ENCODE assay signal across 1 cellular context in the genomic region with DNA sequence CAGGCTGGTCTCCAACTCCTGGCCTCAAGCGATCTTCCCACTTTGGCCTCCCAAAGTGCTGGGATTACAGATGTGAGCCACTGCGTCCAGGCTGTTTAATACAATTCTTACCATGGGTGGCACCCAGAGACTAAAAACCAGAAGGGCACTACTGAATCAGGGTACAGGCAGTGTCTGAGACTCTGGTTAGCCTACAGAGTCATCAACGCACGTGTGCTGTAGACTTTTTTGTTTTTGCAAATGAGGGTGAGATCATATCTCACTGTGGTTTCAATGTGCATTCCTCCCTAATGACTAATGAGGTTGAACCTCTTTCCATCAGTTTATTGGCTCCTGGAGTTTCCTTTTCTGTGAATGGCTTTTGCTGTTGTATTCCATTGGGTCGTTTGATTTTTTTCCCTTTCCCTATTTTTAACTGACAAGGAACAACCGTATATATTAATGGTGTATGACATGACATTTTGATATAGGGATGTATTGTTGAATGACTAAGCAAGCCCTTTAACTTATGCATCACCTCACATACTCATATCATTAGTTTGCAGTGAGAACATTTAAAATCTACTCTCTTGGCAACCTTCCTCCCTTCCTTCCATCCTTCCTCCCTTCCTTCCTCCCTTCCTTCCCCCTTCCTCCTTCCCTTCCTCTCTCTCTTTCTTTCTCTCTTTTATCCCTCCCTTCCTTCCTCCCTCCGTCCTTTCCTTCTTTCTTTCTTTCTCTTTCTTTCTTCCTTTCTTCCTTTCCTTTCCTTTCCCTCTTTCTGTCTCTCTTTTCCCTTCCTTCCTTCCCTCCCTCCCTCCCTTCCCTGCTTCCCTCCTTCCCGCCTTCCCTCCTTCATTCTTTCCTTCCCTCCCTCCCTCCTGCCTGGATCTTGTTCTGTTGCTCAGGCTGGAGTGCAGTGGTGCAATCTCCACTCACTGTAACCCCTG.
TF ChIP-seq lines count a peak whose summit lies in the region.

No MANE protein-coding gene starts in this region.

TF ChIP-seq in IMR-90, 13 proteins besides CTCF, POLR2A, EP300 and RAD21:
- 0 out of 2 replicates have a peak, but pooled peaks have one; percentile 20 for TF ChIP-seq CEBPB (IDR thresholded peaks at IDR 0.05; ENCODE audit: low read depth, low read length)
- TF ChIP-seq MAFK (IDR thresholded peaks at IDR 0.05; ENCODE audit: low read depth, low read length) = no peak
- no peak for TF ChIP-seq CHD1 (IDR thresholded peaks at IDR 0.05; ENCODE audit: low read depth, low read length)
- peak; percentile 23 for TF ChIP-seq RCOR1 (IDR thresholded peaks at IDR 0.05; ENCODE audit: insufficient replicate concordance, low read length)
- TF ChIP-seq MAZ (IDR thresholded peaks at IDR 0.05; ENCODE audit: borderline replicate concordance, low read depth, low read length) = no peak
- no peak for TF ChIP-seq SMC3 (IDR thresholded peaks at IDR 0.05; ENCODE audit: low read depth, low read length)
- TF ChIP-seq NFE2L2 (IDR thresholded peaks at IDR 0.05; ENCODE audit: low read depth, low read length) = peak; percentile 59; the same call in 1 of the 2 replicates
- TF ChIP-seq, protein P1, sequence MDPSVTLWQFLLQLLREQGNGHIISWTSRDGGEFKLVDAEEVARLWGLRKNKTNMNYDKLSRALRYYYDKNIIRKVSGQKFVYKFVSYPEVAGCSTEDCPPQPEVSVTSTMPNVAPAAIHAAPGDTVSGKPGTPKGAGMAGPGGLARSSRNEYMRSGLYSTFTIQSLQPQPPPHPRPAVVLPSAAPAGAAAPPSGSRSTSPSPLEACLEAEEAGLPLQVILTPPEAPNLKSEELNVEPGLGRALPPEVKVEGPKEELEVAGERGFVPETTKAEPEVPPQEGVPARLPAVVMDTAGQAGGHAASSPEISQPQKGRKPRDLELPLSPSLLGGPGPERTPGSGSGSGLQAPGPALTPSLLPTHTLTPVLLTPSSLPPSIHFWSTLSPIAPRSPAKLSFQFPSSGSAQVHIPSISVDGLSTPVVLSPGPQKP (IDR thresholded peaks at IDR 0.05; ENCODE audit: borderline replicate concordance, low read depth, low read length) = no peak
- TF ChIP-seq RFX5 (IDR thresholded peaks at IDR 0.05; ENCODE audit: low read depth, low read length) = no peak
- TF ChIP-seq USF2 (IDR thresholded peaks at IDR 0.05; ENCODE audit: low read depth, low read length) = peak; percentile 79
- peak; percentile 78; the same call in 1 of the 2 replicates for TF ChIP-seq MXI1 (IDR thresholded peaks at IDR 0.05; ENCODE audit: borderline replicate concordance, low read depth, low read length)
- peak; percentile 98 for TF ChIP-seq BHLHE40 (IDR thresholded peaks at IDR 0.05; ENCODE audit: low read depth, low read length)
- TF ChIP-seq FOS (IDR thresholded peaks at IDR 0.05; ENCODE audit: low read depth, low read length) = peak; percentile 64
